In genomic region chr19:49677901-49678674, GRCh38 we compare ENCODE assay signal across 1 cellular context.
TF ChIP-seq lines count a peak whose summit lies in the region.

No MANE protein-coding gene starts in this region.

TF ChIP-seq in HepG2, 621 proteins besides CTCF, POLR2A, EP300 and RAD21:
- TF ChIP-seq SP1 (IDR thresholded peaks at IDR 0.05) (no peak), SP1 (CRISPR knock-in tag; IDR thresholded peaks at IDR 0.05) (peak; percentile 34; the same call in 1 of the 2 replicates), ZBTB7A (CRISPR knock-in tag; IDR thresholded peaks at IDR 0.05) (peak; percentile 30; the same call in 1 of the 2 replicates), YY1 (IDR thresholded peaks at IDR 0.05; ENCODE audit: insufficient read depth, insufficient replicate concordance, low read depth, low read length) (peak; percentile 7), PBX2 (CRISPR knock-in tag; IDR thresholded peaks at IDR 0.05) (0 out of 2 replicates have a peak, but pooled peaks have one; percentile 4), RXRB (CRISPR knock-in tag; IDR thresholded peaks at IDR 0.05; ENCODE audit: borderline replicate concordance) (no peak), NR2F1 (CRISPR knock-in tag; IDR thresholded peaks at IDR 0.05) (peak in 1 of 2 experiments; percentile 73; a peak in 2 of 4 replicates), NR2F2 (IDR thresholded peaks at IDR 0.05; ENCODE audit: borderline replicate concordance, low read depth) (0 out of 2 replicates have a peak, but pooled peaks have one; percentile 30), MAZ (IDR thresholded peaks at IDR 0.05; ENCODE audit: borderline replicate concordance, low read depth, low read length) (peak; percentile 39; the same call in 1 of the 2 replicates), MAZ (CRISPR knock-in tag; IDR thresholded peaks at IDR 0.05; ENCODE audit: low read depth) (no peak), CREB1 (IDR thresholded peaks at IDR 0.05) (peak; percentile 37; the same call in 1 of the 2 replicates), CREB1 (CRISPR knock-in tag; IDR thresholded peaks at IDR 0.05) (no peak), SAP130 (CRISPR knock-in tag; IDR thresholded peaks at IDR 0.05; ENCODE audit: low read depth) (peak; percentile 8; the same call in 1 of the 2 replicates), HNRNPL (IDR thresholded peaks at IDR 0.05; ENCODE audit: low read depth, low read length) (no peak), KDM3A (CRISPR knock-in tag; IDR thresholded peaks at IDR 0.05; ENCODE audit: low read depth) (0 out of 2 replicates have a peak, but pooled peaks have one; percentile 39), XRCC5 (optimal IDR thresholded peaks at IDR 0.05; ENCODE audit: low read length) (peak; percentile 72), SMARCE1 (IDR thresholded peaks at IDR 0.05; ENCODE audit: borderline replicate concordance) (no peak), SMC3 (IDR thresholded peaks at IDR 0.05; ENCODE audit: low read length) (0 out of 2 replicates have a peak, but pooled peaks have one; percentile 16), GFI1 (CRISPR knock-in tag; IDR thresholded peaks at IDR 0.05; ENCODE audit: borderline replicate concordance) (0 out of 2 replicates have a peak, but pooled peaks have one; percentile 20), PATZ1 (CRISPR knock-in tag; IDR thresholded peaks at IDR 0.05) (peak; percentile 68), TFDP2 (CRISPR knock-in tag; IDR thresholded peaks at IDR 0.05) (no peak), ZZZ3 (CRISPR knock-in tag; IDR thresholded peaks at IDR 0.05; ENCODE audit: borderline replicate concordance) (no peak), HCFC1 (IDR thresholded peaks at IDR 0.05; ENCODE audit: low read depth, low read length) (no peak), GATAD2A (CRISPR knock-in tag; IDR thresholded peaks at IDR 0.05) (0 out of 2 replicates have a peak, but pooled peaks have one; percentile 33), NR2F6 (IDR thresholded peaks at IDR 0.05) (peak; percentile 90), NR2F6 (CRISPR knock-in tag; IDR thresholded peaks at IDR 0.05) (peak; percentile 68), ZFY (CRISPR knock-in tag; IDR thresholded peaks at IDR 0.05) (0 out of 2 replicates have a peak, but pooled peaks have one; percentile 15), ZNF605 (CRISPR knock-in tag; IDR thresholded peaks at IDR 0.05) (0 out of 2 replicates have a peak, but pooled peaks have one; percentile 13), SCMH1 (CRISPR knock-in tag; IDR thresholded peaks at IDR 0.05; ENCODE audit: borderline replicate concordance) (no peak), STAG1 (CRISPR knock-in tag; IDR thresholded peaks at IDR 0.05) (peak; percentile 52)
- TF ChIP-seq, protein P1, sequence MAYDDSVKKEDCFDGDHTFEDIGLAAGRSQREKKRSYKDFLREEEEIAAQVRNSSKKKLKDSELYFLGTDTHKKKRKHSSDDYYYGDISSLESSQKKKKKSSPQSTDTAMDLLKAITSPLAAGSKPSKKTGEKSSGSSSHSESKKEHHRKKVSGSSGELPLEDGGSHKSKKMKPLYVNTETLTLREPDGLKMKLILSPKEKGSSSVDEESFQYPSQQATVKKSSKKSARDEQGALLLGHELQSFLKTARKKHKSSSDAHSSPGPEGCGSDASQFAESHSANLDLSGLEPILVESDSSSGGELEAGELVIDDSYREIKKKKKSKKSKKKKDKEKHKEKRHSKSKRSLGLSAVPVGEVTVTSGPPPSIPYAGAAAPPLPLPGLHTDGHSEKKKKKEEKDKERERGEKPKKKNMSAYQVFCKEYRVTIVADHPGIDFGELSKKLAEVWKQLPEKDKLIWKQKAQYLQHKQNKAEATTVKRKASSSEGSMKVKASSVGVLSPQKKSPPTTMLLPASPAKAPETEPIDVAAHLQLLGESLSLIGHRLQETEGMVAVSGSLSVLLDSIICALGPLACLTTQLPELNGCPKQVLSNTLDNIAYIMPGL (CRISPR knock-in tag; IDR thresholded peaks at IDR 0.05; ENCODE audit: borderline replicate concordance in 1 of 2, low read depth in 1 of 2) = peak in 1 of 2 experiments; percentile 78; a peak in 2 of 4 replicates
- TF ChIP-seq, protein P2, sequence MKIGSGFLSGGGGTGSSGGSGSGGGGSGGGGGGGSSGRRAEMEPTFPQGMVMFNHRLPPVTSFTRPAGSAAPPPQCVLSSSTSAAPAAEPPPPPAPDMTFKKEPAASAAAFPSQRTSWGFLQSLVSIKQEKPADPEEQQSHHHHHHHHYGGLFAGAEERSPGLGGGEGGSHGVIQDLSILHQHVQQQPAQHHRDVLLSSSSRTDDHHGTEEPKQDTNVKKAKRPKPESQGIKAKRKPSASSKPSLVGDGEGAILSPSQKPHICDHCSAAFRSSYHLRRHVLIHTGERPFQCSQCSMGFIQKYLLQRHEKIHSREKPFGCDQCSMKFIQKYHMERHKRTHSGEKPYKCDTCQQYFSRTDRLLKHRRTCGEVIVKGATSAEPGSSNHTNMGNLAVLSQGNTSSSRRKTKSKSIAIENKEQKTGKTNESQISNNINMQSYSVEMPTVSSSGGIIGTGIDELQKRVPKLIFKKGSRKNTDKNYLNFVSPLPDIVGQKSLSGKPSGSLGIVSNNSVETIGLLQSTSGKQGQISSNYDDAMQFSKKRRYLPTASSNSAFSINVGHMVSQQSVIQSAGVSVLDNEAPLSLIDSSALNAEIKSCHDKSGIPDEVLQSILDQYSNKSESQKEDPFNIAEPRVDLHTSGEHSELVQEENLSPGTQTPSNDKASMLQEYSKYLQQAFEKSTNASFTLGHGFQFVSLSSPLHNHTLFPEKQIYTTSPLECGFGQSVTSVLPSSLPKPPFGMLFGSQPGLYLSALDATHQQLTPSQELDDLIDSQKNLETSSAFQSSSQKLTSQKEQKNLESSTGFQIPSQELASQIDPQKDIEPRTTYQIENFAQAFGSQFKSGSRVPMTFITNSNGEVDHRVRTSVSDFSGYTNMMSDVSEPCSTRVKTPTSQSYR (CRISPR knock-in tag; IDR thresholded peaks at IDR 0.05; ENCODE audit: borderline replicate concordance) = peak; percentile 79
- TF ChIP-seq, protein P3, sequence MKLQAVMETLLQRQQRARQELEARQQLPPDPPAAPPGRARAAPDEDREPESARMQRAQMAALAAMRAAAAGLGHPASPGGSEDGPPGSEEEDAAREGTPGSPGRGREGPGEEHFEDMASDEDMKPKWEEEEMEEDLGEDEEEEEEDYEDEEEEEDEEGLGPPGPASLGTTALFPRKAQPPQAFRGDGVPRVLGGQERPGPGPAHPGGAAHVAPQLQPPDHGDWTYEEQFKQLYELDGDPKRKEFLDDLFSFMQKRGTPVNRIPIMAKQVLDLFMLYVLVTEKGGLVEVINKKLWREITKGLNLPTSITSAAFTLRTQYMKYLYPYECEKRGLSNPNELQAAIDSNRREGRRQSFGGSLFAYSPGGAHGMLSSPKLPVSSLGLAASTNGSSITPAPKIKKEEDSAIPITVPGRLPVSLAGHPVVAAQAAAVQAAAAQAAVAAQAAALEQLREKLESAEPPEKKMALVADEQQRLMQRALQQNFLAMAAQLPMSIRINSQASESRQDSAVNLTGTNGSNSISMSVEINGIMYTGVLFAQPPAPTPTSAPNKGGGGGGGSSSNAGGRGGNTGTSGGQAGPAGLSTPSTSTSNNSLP (IDR thresholded peaks at IDR 0.05; ENCODE audit: low read depth, low read length) = 0 out of 2 replicates have a peak, but pooled peaks have one; percentile 41
- TF ChIP-seq, protein P4, sequence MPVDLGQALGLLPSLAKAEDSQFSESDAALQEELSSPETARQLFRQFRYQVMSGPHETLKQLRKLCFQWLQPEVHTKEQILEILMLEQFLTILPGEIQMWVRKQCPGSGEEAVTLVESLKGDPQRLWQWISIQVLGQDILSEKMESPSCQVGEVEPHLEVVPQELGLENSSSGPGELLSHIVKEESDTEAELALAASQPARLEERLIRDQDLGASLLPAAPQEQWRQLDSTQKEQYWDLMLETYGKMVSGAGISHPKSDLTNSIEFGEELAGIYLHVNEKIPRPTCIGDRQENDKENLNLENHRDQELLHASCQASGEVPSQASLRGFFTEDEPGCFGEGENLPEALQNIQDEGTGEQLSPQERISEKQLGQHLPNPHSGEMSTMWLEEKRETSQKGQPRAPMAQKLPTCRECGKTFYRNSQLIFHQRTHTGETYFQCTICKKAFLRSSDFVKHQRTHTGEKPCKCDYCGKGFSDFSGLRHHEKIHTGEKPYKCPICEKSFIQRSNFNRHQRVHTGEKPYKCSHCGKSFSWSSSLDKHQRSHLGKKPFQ (CRISPR knock-in tag; IDR thresholded peaks at IDR 0.05; ENCODE audit: insufficient replicate concordance) = no peak
